9 cellular contexts compared by ENCODE assay signal in genomic region chr13:31159306-31159705, GRCh38. TPM values are rescaled to one million over a fixed set of nuclear protein-coding genes. Genes with fewer than 3 reads are reported as not detected.
DNase-seq lines count a peak whose midpoint lies in the region; ATAC-seq and TF ChIP-seq lines count a peak whose summit lies in the region.
"Had no signal": no experiment of that assay in that cellular context is flagged by ENCODE, and none has a peak within 500 bp of the region (broad histone marks: within the 10 kb centered on the region; RNA-seq: fewer than 3 reads in every experiment).

No MANE protein-coding gene starts in this region.

- H3K4me2 ChIP-seq in SU-DHL-6 (ENCODE audit: low read depth, low read length, poor library complexity, severe bottlenecking) (peak overlapping the region; percentile 88), fibroblast of lung (ENCODE audit: extremely low read depth, insufficient read depth, low read length) (peak overlapping the region; percentile 78)

- H3K27ac Mint-ChIP-seq in stimulated activated naive CD8-positive, alpha-beta T cell treated with anti-CD3 and anti-CD28 coated beads, Interleukin-15, amount 100 ng/mL, for 72 hours: peak overlapping the region; percentile 50 to 85

- H3K4me1 ChIP-seq in cardiac muscle cell (ENCODE audit: low read depth): peaks cover 13% of the 10 kb centered on the region
- peaks cover 4% of the 10 kb centered on the region for H3K4me1 ChIP-seq in fibroblast of lung (ENCODE audit: control insufficient read depth, extremely low read depth, insufficient read depth, low read length)

- peaks cover 3% of the 10 kb centered on the region; the same call in 1 of the 2 replicates for H4K20me1 ChIP-seq in SU-DHL-6 (ENCODE audit: low read depth, low read length)
- no peaks in the 10 kb centered on the region for H4K20me1 ChIP-seq in fibroblast of lung (ENCODE audit: control insufficient read depth, extremely low read depth, insufficient read depth, low read length)

- H3K9me3 Mint-ChIP-seq in stimulated activated naive CD8-positive, alpha-beta T cell treated with anti-CD3 and anti-CD28 coated beads, Interleukin-15, amount 100 ng/mL, for 72 hours: no peaks in the 10 kb centered on the region

- no peaks in the 10 kb centered on the region for H3K27me3 ChIP-seq in cardiac muscle cell
- no peaks in the 10 kb centered on the region for H3K27me3 ChIP-seq in SU-DHL-6 (ENCODE audit: low read length)
- no peaks in the 10 kb centered on the region for H3K27me3 ChIP-seq in fibroblast of lung (ENCODE audit: control insufficient read depth, insufficient read depth, low read length)

- peak overlapping the region; percentile 89 for H3K9ac ChIP-seq in SU-DHL-6 (ENCODE audit: low read length)
- H3K9ac ChIP-seq in fibroblast of lung (ENCODE audit: insufficient read depth, low read length): no peak overlapping the region

- H3K9me2 ChIP-seq in SU-DHL-6 (replicated peaks; ENCODE audit: insufficient read depth, low read length): no peaks in the 10 kb centered on the region

- H3K9me3 ChIP-seq in cardiac muscle cell (ENCODE audit: low read depth) (no peaks in the 10 kb centered on the region), SU-DHL-6 (ENCODE audit: insufficient read depth, low read length) (no peaks in the 10 kb centered on the region), fibroblast of lung (ENCODE audit: control insufficient read depth, insufficient read depth, low read depth, low read length) (no peaks in the 10 kb centered on the region)

- H3K27me3 Mint-ChIP-seq in stimulated activated naive CD8-positive, alpha-beta T cell treated with anti-CD3 and anti-CD28 coated beads, Interleukin-15, amount 100 ng/mL, for 72 hours: no peaks in the 10 kb centered on the region

- H3K36me3 ChIP-seq in cardiac muscle cell: peaks cover 11% of the 10 kb centered on the region
- H3K36me3 ChIP-seq in SU-DHL-6 (ENCODE audit: low read length): peaks cover 36% of the 10 kb centered on the region
- H3K36me3 ChIP-seq in fibroblast of lung (ENCODE audit: control insufficient read depth, insufficient read depth, low read length): no peaks in the 10 kb centered on the region

- H3K27ac ChIP-seq in cardiac muscle cell: no peak overlapping the region
- no peak overlapping the region for H3K27ac ChIP-seq in SU-DHL-6 (ENCODE audit: low read depth, low read length)
- no peak overlapping the region for H3K27ac ChIP-seq in fibroblast of lung (ENCODE audit: insufficient read depth, low read length)

- H3K4me3 ChIP-seq in cardiac muscle cell (peak overlapping the region; percentile 72), SU-DHL-6 (ENCODE audit: insufficient read depth, low read length, poor library complexity, severe bottlenecking) (peak overlapping the region; percentile 85), fibroblast of lung (replicated peaks in 1 of 4; ENCODE audit: control extremely low read depth in 1 of 4, insufficient read depth in 1 of 4, low read depth in 3 of 4, low read length in 4 of 4) (peak overlapping the region; percentile 90 to 98 (median 92))

- no peaks in the 10 kb centered on the region for H3F3A ChIP-seq in SU-DHL-6 (ENCODE audit: insufficient read depth)

- intact Hi-C loops in cardiac septum (cut with DNase I): no loop called here

- peaks cover 62% of the 10 kb centered on the region for H3K79me2 ChIP-seq in SU-DHL-6 (ENCODE audit: insufficient read depth, low read length)
- peaks cover 37% of the 10 kb centered on the region for H3K79me2 ChIP-seq in fibroblast of lung (ENCODE audit: control insufficient read depth, insufficient read depth, low read length)

- H3K4me3 Mint-ChIP-seq in stimulated activated naive CD8-positive, alpha-beta T cell treated with anti-CD3 and anti-CD28 coated beads, Interleukin-15, amount 100 ng/mL, for 72 hours: peak overlapping the region; percentile 92 to 95

- no peak overlapping the region for H2AFZ ChIP-seq in SU-DHL-6 (ENCODE audit: low read depth, low read length, severe bottlenecking)
- no peak overlapping the region for H2AFZ ChIP-seq in fibroblast of lung (ENCODE audit: low read length)

- peaks cover 37% of the 10 kb centered on the region for H3K4me1 Mint-ChIP-seq in stimulated activated naive CD8-positive, alpha-beta T cell treated with anti-CD3 and anti-CD28 coated beads, Interleukin-15, amount 100 ng/mL, for 72 hours

- ATAC-seq in stimulated activated naive CD8-positive, alpha-beta T cell treated with anti-CD3 and anti-CD28 coated beads, Interleukin-15, amount 100 ng/mL, for 72 hours: no peak
- no peak for ATAC-seq in GM18861 (IDR thresholded peaks at IDR 0.05; ENCODE audit: unreplicated experiment)

- DNase-seq in cardiac muscle cell (ENCODE audit: low read depth in 1 of 2, low spot score in 1 of 2) (no peak), cardiac septum (ENCODE audit: low spot score) (no peak), fibroblast of lung (ENCODE audit: low read depth in 2 of 2) (peak in 1 of 2 donors; percentile 22), ureter (ENCODE audit: low spot score) (no peak), NCI-H345 treated with DMSO at 0.1 percent for 48 hours (lab: John Stamatoyannopoulos, UW; ENCODE audit: unreplicated experiment) (no peak)
- DNase-seq in stimulated activated naive CD8-positive, alpha-beta T cell treated with anti-CD3 and anti-CD28 coated beads, Interleukin-15, amount 100 ng/mL, for 72 hours: no peak
- DNase-seq: NCI-H510A treated with DMSO at 0.1 percent for 48 hours had no signal

- TF ChIP-seq CTCF in cardiac muscle cell (IDR thresholded peaks at IDR 0.05; ENCODE audit: low read depth, low read length) (no peak), SU-DHL-6 (IDR thresholded peaks at IDR 0.05; ENCODE audit: insufficient read depth, low read length, poor library complexity, severe bottlenecking) (no peak), fibroblast of lung (conservative IDR thresholded peaks at IDR 0.05 in 1 of 2, IDR thresholded peaks at IDR 0.05 in 1 of 2; ENCODE audit: low read depth in 1 of 2, low read length in 2 of 2) (no peak)

RNA-seq across cellular contexts. Expression of gene HSPH1, which starts 2.4 kb away (rescaled TPM):
- total RNA-seq in cardiac muscle cell: 25.8 and 31.3 TPM in 2 replicates
- 42.2 and 50.8 TPM in 2 replicates for polyA plus RNA-seq in cardiac muscle cell
- 61.9 TPM for total RNA-seq in cardiac septum
- 40.6 and 43.1 TPM in 2 replicates for total RNA-seq in fibroblast of lung
- 34.4 and 59.1 TPM in 2 replicates for polyA plus RNA-seq in fibroblast of lung
- 31.3 and 61.5 TPM in 2 replicates for polyA plus RNA-seq in fibroblast of lung (2012)
- 2.2 and 2.3 TPM in 2 replicates for polyA minus RNA-seq in fibroblast of lung (ENCODE audit: low replicate concordance)
- total RNA-seq in ureter: 80.3 TPM

RNA-seq across cellular contexts. Expression of gene B3GLCT, which starts 40.5 kb away (rescaled TPM):
- 5.8 and 6.2 TPM in 2 replicates for total RNA-seq in cardiac muscle cell
- 4.5 and 9.5 TPM in 2 replicates for polyA plus RNA-seq in cardiac muscle cell
- 17.5 TPM for total RNA-seq in cardiac septum
- total RNA-seq in fibroblast of lung: 6.7 and 7.8 TPM in 2 replicates
- polyA plus RNA-seq in fibroblast of lung: 4.3 and 4.4 TPM in 2 replicates
- 4.0 and 4.5 TPM in 2 replicates for polyA plus RNA-seq in fibroblast of lung (2012)
- polyA minus RNA-seq in fibroblast of lung (ENCODE audit: low replicate concordance): 0.27 and 2.8 TPM in 2 replicates
- total RNA-seq in ureter: 4.1 TPM
